ENCODE assay signal across 22 cellular contexts in genomic region chr14:63644741-63645140, GRCh38. TPM values are rescaled to one million over a fixed set of nuclear protein-coding genes. Genes with fewer than 3 reads are reported as not detected.
A peak's percentile ranks its signal among the peaks of the same experiment; 100 is the strongest.
DNase-seq lines count a peak whose midpoint lies in the region; ATAC-seq and TF ChIP-seq lines count a peak whose summit lies in the region.
"Had no signal": no experiment of that assay in that cellular context is flagged by ENCODE, and none has a peak within 500 bp of the region (broad histone marks: within the 10 kb centered on the region; RNA-seq: fewer than 3 reads in every experiment).

No MANE protein-coding gene starts in this region.

- H3K36me3 ChIP-seq in CD8-positive, alpha-beta T cell (ENCODE audit: insufficient read depth, low read length): no peaks in the 10 kb centered on the region

- CTCF ChIA-PET in CD8-positive, alpha-beta T cell (lab: Charles Lee): interaction anchor here (3.9 kb wide), 1 partner anchor 125 kb away, joined by 26 read pairs; no protein-coding TSS in a partner anchor
- CTCF ChIA-PET in activated CD8-positive, alpha-beta T cell treated with anti-CD3 and anti-CD28 coated beads for 36 hours (lab: Charles Lee): interaction anchor here (1.6 kb wide), 1 partner anchor 126 kb away, joined by 5 read pairs; no protein-coding TSS in a partner anchor

- no peak overlapping the region for H3K4me3 ChIP-seq in CD8-positive, alpha-beta T cell (ENCODE audit: low read depth, low read length)

- H3K27me3 Mint-ChIP-seq in activated T-cell treated with anti-CD3 and anti-CD28 coated beads, Interleukin-2, amount 50 U/mL, for 72 hours (ENCODE audit: low read depth): no peaks in the 10 kb centered on the region
- H3K27me3 Mint-ChIP-seq in CD8-positive, alpha-beta T cell (ENCODE audit: low read depth): no peaks in the 10 kb centered on the region
- H3K27me3 Mint-ChIP-seq in activated CD8-positive, alpha-beta T cell treated with anti-CD3 and anti-CD28 coated beads for 36 hours: no peaks in the 10 kb centered on the region

- POLR2A ChIA-PET in CD8-positive, alpha-beta T cell (lab: Charles Lee): no interaction called here
- POLR2A ChIA-PET in activated CD8-positive, alpha-beta T cell treated with anti-CD3 and anti-CD28 coated beads for 36 hours (lab: Charles Lee): no interaction called here

- peaks cover 29% of the 10 kb centered on the region for H3K4me1 ChIP-seq in CD8-positive, alpha-beta T cell (ENCODE audit: insufficient read depth, low read length)
- H3K4me1 ChIP-seq in foreskin keratinocyte: peaks cover 6% of the 10 kb centered on the region
- H3K4me1 ChIP-seq: BE2C had no signal

- H3K27ac Mint-ChIP-seq in activated T-cell treated with anti-CD3 and anti-CD28 coated beads, Interleukin-2, amount 50 U/mL, for 72 hours: peak overlapping the region; percentile 41
- H3K27ac Mint-ChIP-seq in CD8-positive, alpha-beta T cell: peak overlapping the region; percentile 71
- peak overlapping the region; percentile 74 for H3K27ac Mint-ChIP-seq in activated CD8-positive, alpha-beta T cell treated with anti-CD3 and anti-CD28 coated beads for 36 hours

- H3K9me3 Mint-ChIP-seq in activated T-cell treated with anti-CD3 and anti-CD28 coated beads, Interleukin-2, amount 50 U/mL, for 72 hours: no peaks in the 10 kb centered on the region
- H3K9me3 Mint-ChIP-seq in CD8-positive, alpha-beta T cell: no peaks in the 10 kb centered on the region
- no peaks in the 10 kb centered on the region for H3K9me3 Mint-ChIP-seq in activated CD8-positive, alpha-beta T cell treated with anti-CD3 and anti-CD28 coated beads for 36 hours

- H3K27me3 ChIP-seq in CD8-positive, alpha-beta T cell (ENCODE audit: insufficient read depth, low read length): no peaks in the 10 kb centered on the region
- H3K27me3 ChIP-seq in foreskin keratinocyte: no peaks in the 10 kb centered on the region
- H3K27me3 ChIP-seq: BE2C had no signal

- H3K36me3 Mint-ChIP-seq in activated T-cell treated with anti-CD3 and anti-CD28 coated beads, Interleukin-2, amount 50 U/mL, for 72 hours (ENCODE audit: insufficient read depth in 2 of 2): peaks cover 0 to 2% of the 10 kb centered on the region in 2 donors
- H3K36me3 Mint-ChIP-seq in CD8-positive, alpha-beta T cell: peaks cover 29% of the 10 kb centered on the region
- peaks cover 8% of the 10 kb centered on the region for H3K36me3 Mint-ChIP-seq in activated CD8-positive, alpha-beta T cell treated with anti-CD3 and anti-CD28 coated beads for 36 hours (ENCODE audit: low read depth)

- peaks cover 44% of the 10 kb centered on the region for H3K4me1 Mint-ChIP-seq in activated T-cell treated with anti-CD3 and anti-CD28 coated beads, Interleukin-2, amount 50 U/mL, for 72 hours (ENCODE audit: low read depth)
- H3K4me1 Mint-ChIP-seq in CD8-positive, alpha-beta T cell (ENCODE audit: low read depth): peaks cover 50% of the 10 kb centered on the region
- H3K4me1 Mint-ChIP-seq in activated CD8-positive, alpha-beta T cell treated with anti-CD3 and anti-CD28 coated beads for 36 hours (ENCODE audit: low read depth): peaks cover 23% of the 10 kb centered on the region

- no peak overlapping the region for H3K27ac ChIP-seq in CD8-positive, alpha-beta T cell (ENCODE audit: low read depth, low read length)
- H3K27ac ChIP-seq in foreskin keratinocyte: no peak overlapping the region

- H3K9me3 ChIP-seq in CD8-positive, alpha-beta T cell (ENCODE audit: low read length): no peaks in the 10 kb centered on the region
- H3K9me3 ChIP-seq: BE2C, Caco-2 had no signal

- no peak for ATAC-seq in activated T-cell treated with anti-CD3 and anti-CD28 coated beads, Interleukin-2, amount 50 U/mL, for 72 hours (replicated peaks in 1 of 2)
- ATAC-seq in CD8-positive, alpha-beta T cell: no peak
- ATAC-seq in activated CD8-positive, alpha-beta T cell treated with anti-CD3 and anti-CD28 coated beads for 36 hours: no peak
- no peak for ATAC-seq in foreskin keratinocyte
- no peak for ATAC-seq in left ventricle myocardium superior
- ATAC-seq in HG03039 (IDR thresholded peaks at IDR 0.05; ENCODE audit: unreplicated experiment): no peak

- no peak for TF ChIP-seq CTCF in CD8-positive, alpha-beta T cell (IDR thresholded peaks at IDR 0.05)
- TF ChIP-seq CTCF in activated CD8-positive, alpha-beta T cell treated with anti-CD3 and anti-CD28 coated beads for 36 hours (IDR thresholded peaks at IDR 0.05): no peak
- TF ChIP-seq CTCF in foreskin keratinocyte (conservative IDR thresholded peaks at IDR 0.05): no peak

- peak overlapping the region in 1 of 2 donors; percentile 27 for H3K4me3 Mint-ChIP-seq in activated T-cell treated with anti-CD3 and anti-CD28 coated beads, Interleukin-2, amount 50 U/mL, for 72 hours
- H3K4me3 Mint-ChIP-seq in CD8-positive, alpha-beta T cell: no peak overlapping the region
- H3K4me3 Mint-ChIP-seq in activated CD8-positive, alpha-beta T cell treated with anti-CD3 and anti-CD28 coated beads for 36 hours: no peak overlapping the region

- DNase-seq in activated T-cell treated with anti-CD3 and anti-CD28 coated beads, Interleukin-2, amount 50 U/mL, for 72 hours: peak in 1 of 2 donors; percentile 17
- DNase-seq in activated T-cell treated with anti-CD3 and anti-CD28 coated beads, Interleukin-2, amount 50 U/mL, for 48 hours: no peak
- no peak for DNase-seq in CD8-positive, alpha-beta T cell
- no peak for DNase-seq in activated CD8-positive, alpha-beta T cell treated with anti-CD3 and anti-CD28 coated beads for 36 hours
- peak; percentile 3 to 23 for DNase-seq in foreskin keratinocyte
- DNase-seq in left ventricle myocardium superior: no peak
- no peak for DNase-seq in islet precursor cell
- DNase-seq: BE2C, Caco-2, DMS 273 treated with DMSO at 0.1 percent for 48 hours, DMS79 treated with DMSO at 0.1 percent for 48 hours, H7, KBM-7, NCI-H1092, NCI-H1436, NCI-H187 treated with DMSO at 0.1 percent for 48 hours, NCI-H2107, NCI-H446 treated with DMSO at 0.1 percent for 48 hours, NCI-H526 treated with DMSO at 0.1 percent for 48 hours, RPMI8226, SHP77 had no signal

- intact Hi-C loops in CD8-positive, alpha-beta T cell (cut with DNase I, micrococcal nuclease): loop anchor here (5.0 to 10.0 kb wide), 7 partner anchors 208 to 1882 kb away; partner anchors contain the start of genes SYNE2 (in 2 of the 2), CHURC1 (in 1 of the 2), FNTB (in 1 of the 2) and MAX (in 1 of the 2)
- intact Hi-C loops in activated CD8-positive, alpha-beta T cell treated with anti-CD3 and anti-CD28 coated beads for 36 hours (cut with micrococcal nuclease): loop anchor here (5.0 to 10.0 kb wide), 2 partner anchors 83 to 110 kb away; partner anchors contain the start of gene SGPP1
- intact Hi-C loops in left ventricle myocardium superior (cut with micrococcal nuclease): no loop called here

RNA-seq across cellular contexts. Expression of gene WDR89, which starts 3.1 kb away (rescaled TPM):
- total RNA-seq in activated T-cell treated with anti-CD3 and anti-CD28 coated beads, Interleukin-2, amount 50 U/mL, for 72 hours: 10 to 100 TPM; 18.1 to 23.5 TPM
- 10 to 100 TPM; 13.6 to 13.7 TPM for total RNA-seq in CD8-positive, alpha-beta T cell
- 10 to 100 TPM; 30.9 to 33.4 TPM for total RNA-seq in activated CD8-positive, alpha-beta T cell treated with anti-CD3 and anti-CD28 coated beads for 36 hours
- 13.1 and 14.5 TPM in 2 replicates for total RNA-seq in foreskin keratinocyte
- 5.2 and 6.9 TPM in 2 replicates for polyA plus RNA-seq in foreskin keratinocyte
- total RNA-seq in left ventricle myocardium superior: 6.5 TPM

Comparison
In these comparisons a context has a peak if more than half of its experiments do, and no peak if none do; other contexts are left out.
1. DNase-seq: peak in foreskin keratinocyte (2 of 2); none in activated T-cell treated with anti-CD3 and anti-CD28 coated beads, Interleukin-2, amount 50 U/mL, for 48 hours (0 of 2), CD8-positive, alpha-beta T cell (0 of 7), activated CD8-positive, alpha-beta T cell treated with anti-CD3 and anti-CD28 coated beads for 36 hours (single experiment), left ventricle myocardium superior (single experiment) and islet precursor cell (single experiment).
2. Peak in every context shown above with its lines, with median percentiles within 50 percentile points of each other: H3K27ac Mint-ChIP-seq.